ENCODE assay signal across 8 cellular contexts in the genomic region with DNA sequence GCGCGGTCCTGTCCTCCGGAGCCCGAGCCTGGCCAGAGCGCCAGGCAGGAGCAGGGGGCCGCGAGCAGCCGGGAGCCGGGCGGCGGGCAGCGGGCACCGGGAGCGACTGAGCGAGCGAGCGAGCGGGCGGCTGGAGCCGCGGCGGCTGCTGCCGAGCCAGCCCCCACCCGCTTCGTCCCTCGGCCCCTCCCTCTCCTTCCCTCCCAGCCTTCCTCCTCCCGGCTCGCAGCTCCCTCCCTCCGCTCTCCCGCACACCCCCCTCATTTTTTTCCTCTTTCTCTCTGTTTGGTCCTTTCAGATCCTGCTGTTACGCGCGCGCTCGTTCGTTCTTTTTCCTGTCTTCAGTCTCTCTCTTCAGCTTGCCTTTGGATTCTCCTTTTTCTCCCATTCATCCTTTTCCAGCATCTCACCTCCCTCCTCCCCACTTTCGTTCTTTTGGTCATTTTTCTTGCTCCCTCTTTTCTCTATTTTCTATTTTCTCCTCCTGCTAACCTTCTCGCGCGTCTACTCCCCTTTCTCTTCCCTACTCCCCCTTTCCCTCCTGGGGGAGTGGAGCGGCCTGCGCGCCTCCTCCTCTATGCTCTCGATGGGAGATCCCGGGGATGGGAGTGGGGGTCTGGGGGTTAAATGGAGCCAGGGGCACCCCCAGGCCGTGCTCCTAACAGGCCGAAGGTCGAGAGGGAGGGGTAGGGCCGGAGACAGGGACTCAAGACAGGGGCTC. TPM values are rescaled to one million over a fixed set of nuclear protein-coding genes. Genes with fewer than 3 reads are reported as not detected.
DNase-seq lines count a peak whose midpoint lies in the region; ATAC-seq and TF ChIP-seq lines count a peak whose summit lies in the region.

Gene MEGF11 (minus strand): TSS at position 108 of the 721 bp plus-strand sequence. CDS start 125,347 bp downstream, outside the sequence.

- peaks cover 6% of the 10 kb centered on the region for H3K4me1 Mint-ChIP-seq in activated T-helper 17 cell treated with anti-CD3 and anti-CD28 coated beads, Interleukin-2, amount 50 U/mL, for 72 hours

- H4K20me1 ChIP-seq in DOHH2 (ENCODE audit: control insufficient read depth, insufficient read depth, low read depth, low read length), result 0 out of 2 replicates have a peak, but pooled peaks cover 3% of the 10 kb centered on the region

- TF ChIP-seq CTCF in DOHH2 (IDR thresholded peaks at IDR 0.05; ENCODE audit: low read depth, low read length, poor library complexity, severe bottlenecking) (no peak), LNCaP clone FGC (IDR thresholded peaks at IDR 0.05; ENCODE audit: control insufficient read depth, extremely low read depth, insufficient read depth) (no peak), cardiac muscle cell (IDR thresholded peaks at IDR 0.05; ENCODE audit: low read depth, low read length) (no peak), ovary (IDR thresholded peaks at IDR 0.05) (no peak)

- H3K4me2 ChIP-seq in DOHH2 (ENCODE audit: low read length), result peak within 1 kb of the TSS; percentile 92

- H3K4me1 ChIP-seq in DOHH2 (ENCODE audit: control insufficient read depth, low read length) (peaks cover 42% of the 10 kb centered on the region), cardiac muscle cell (ENCODE audit: low read depth) (no peaks in the 10 kb centered on the region), ovary (ENCODE audit: insufficient read depth) (peaks cover 5% of the 10 kb centered on the region)

- H3K4me3 ChIP-seq in DOHH2 (ENCODE audit: low read length), result peak within 1 kb of the TSS; percentile 92
- peak within 1 kb of the TSS; percentile 44 for H3K4me3 ChIP-seq in LNCaP clone FGC (ENCODE audit: low read depth, low read length)
- H3K4me3 ChIP-seq in cardiac muscle cell, result peak within 1 kb of the TSS; percentile 54
- H3K4me3 ChIP-seq in ovary, result peak within 1 kb of the TSS; percentile 48

- no peak for TF ChIP-seq EP300 in ovary (IDR thresholded peaks at IDR 0.05)

- DNase-seq in LNCaP clone FGC (ENCODE audit: low read depth) (no peak), cardiac muscle cell (ENCODE audit: low read depth in 1 of 2, low spot score in 1 of 2) (peak; percentile 53 to 57), ovary (peak; percentile 16 to 54 (median 36)), NOMO-1 (lab: John Stamatoyannopoulos, UW; ENCODE audit: unreplicated experiment in 2 of 2) (no peak), GF-D8 (lab: John Stamatoyannopoulos, UW) (no peak)

- peaks cover 46% of the 10 kb centered on the region for H3K27me3 Mint-ChIP-seq in activated T-helper 17 cell treated with anti-CD3 and anti-CD28 coated beads, Interleukin-2, amount 50 U/mL, for 72 hours

- no peak for TF ChIP-seq POLR2A in ovary (IDR thresholded peaks at IDR 0.05)

- no peaks in the 10 kb centered on the region for H3K9me3 Mint-ChIP-seq in activated T-helper 17 cell treated with anti-CD3 and anti-CD28 coated beads, Interleukin-2, amount 50 U/mL, for 72 hours

- peaks cover 53% of the 10 kb centered on the region for H3K79me2 ChIP-seq in DOHH2 (ENCODE audit: control insufficient read depth, low read length)

- WGBS in ovary, 3 donors, result 0 to 1% (median 0%) methylated on average over 49 of the region's 49 CpGs

- no peak within 1 kb of the TSS for H3K27ac Mint-ChIP-seq in activated T-helper 17 cell treated with anti-CD3 and anti-CD28 coated beads, Interleukin-2, amount 50 U/mL, for 72 hours

- ATAC-seq in activated T-helper 17 cell treated with anti-CD3 and anti-CD28 coated beads, Interleukin-2, amount 50 U/mL, for 72 hours (replicated peaks), result peak; percentile 22
- ATAC-seq in HG03521 (IDR thresholded peaks at IDR 0.05; ENCODE audit: unreplicated experiment), result no peak

- H3K36me3 ChIP-seq in DOHH2 (ENCODE audit: control insufficient read depth, low read length), result peaks cover 28% of the 10 kb centered on the region
- H3K36me3 ChIP-seq in cardiac muscle cell, result no peaks in the 10 kb centered on the region
- H3K36me3 ChIP-seq in ovary, result no peaks in the 10 kb centered on the region

- no peaks in the 10 kb centered on the region for H3K9me2 ChIP-seq in DOHH2 (replicated peaks; ENCODE audit: control insufficient read depth, low read length)

- H3K4me3 Mint-ChIP-seq in activated T-helper 17 cell treated with anti-CD3 and anti-CD28 coated beads, Interleukin-2, amount 50 U/mL, for 72 hours, result peak within 1 kb of the TSS; percentile 71

- H3K27me3 ChIP-seq in DOHH2 (ENCODE audit: control insufficient read depth, low read length) (peaks cover 24% of the 10 kb centered on the region), cardiac muscle cell (peaks cover 100% of the 10 kb centered on the region), ovary (no peaks in the 10 kb centered on the region)

- H3K36me3 Mint-ChIP-seq in activated T-helper 17 cell treated with anti-CD3 and anti-CD28 coated beads, Interleukin-2, amount 50 U/mL, for 72 hours (ENCODE audit: low read depth), result no peaks in the 10 kb centered on the region

- peak within 1 kb of the TSS; percentile 43 for H3K27ac ChIP-seq in DOHH2 (ENCODE audit: low read depth, low read length)
- no peak within 1 kb of the TSS for H3K27ac ChIP-seq in cardiac muscle cell
- no peak within 1 kb of the TSS for H3K27ac ChIP-seq in ovary

- H3K9me3 ChIP-seq in DOHH2 (ENCODE audit: control insufficient read depth, insufficient read depth, low read length) (no peaks in the 10 kb centered on the region), cardiac muscle cell (ENCODE audit: low read depth) (no peaks in the 10 kb centered on the region), ovary (no peaks in the 10 kb centered on the region)

- peaks cover 11% of the 10 kb centered on the region for H3F3A ChIP-seq in DOHH2 (ENCODE audit: control insufficient read depth, insufficient read depth)

- intact Hi-C loops in ovary (cut with DNase I), result loop anchor here in 2 of 4 donors (2.0 to 5.0 kb wide), 2 partner anchors 33 to 617 kb away; no protein-coding TSS in a partner anchor

RNA-seq across cellular contexts. Expression of gene MEGF11, which starts in this region (rescaled TPM):
- total RNA-seq in activated T-helper 17 cell treated with anti-CD3 and anti-CD28 coated beads, Interleukin-2, amount 50 U/mL, for 72 hours, result not detected
- total RNA-seq in cardiac muscle cell, result 0.28 and 0.30 TPM in 2 replicates
- 2.7 TPM in 1 of 2 replicates, not detected in the other for polyA plus RNA-seq in cardiac muscle cell
- total RNA-seq in ovary, result 10 to 100 TPM in 1 of 7 donors, 1 to 10 TPM in 1, under 1 TPM in 4, not detected in 1; 0.20 to 11.4 (median 0.65) TPM
- polyA plus RNA-seq in ovary, result under 1 TPM in 1 of 2 donors, not detected in 1; 0.04 TPM

Comparison
In these comparisons a context has a peak if more than half of its experiments do, and no peak if none do; other contexts are left out.
1. Peak in ATAC-seq in activated T-helper 17 cell treated with anti-CD3 and anti-CD28 coated beads, Interleukin-2, amount 50 U/mL, for 72 hours; RNA of the gene not detected or under 1 TPM.
2. DNase-seq: peak in cardiac muscle cell (2 of 2) and ovary (5 of 5); none in LNCaP clone FGC (single experiment), NOMO-1 (0 of 2) and GF-D8 (single experiment).
3. Peak in every context shown above with its lines, with median percentiles within 50 percentile points of each other: H3K4me3 ChIP-seq.